Comparison of ENCODE assay signal across 22 cellular contexts in genomic region chr11:10558288-10558687, GRCh38. TPM values are rescaled to one million over a fixed set of nuclear protein-coding genes. Genes with fewer than 3 reads are reported as not detected.
DNase-seq lines count a peak whose midpoint lies in the region; ATAC-seq, FAIRE-seq and TF ChIP-seq lines count a peak whose summit lies in the region.
"Had no signal": no experiment of that assay in that cellular context is flagged by ENCODE, and none has a peak within 500 bp of the region (broad histone marks: within the 10 kb centered on the region; RNA-seq: fewer than 3 reads in every experiment).

No MANE protein-coding gene starts in this region.

- H3K27me3 ChIP-seq in A673 (replicated peaks; ENCODE audit: insufficient read depth, low read depth, low read length, poor library complexity), result no peaks in the 10 kb centered on the region
- H3K27me3 ChIP-seq in hepatocyte, result no peaks in the 10 kb centered on the region
- no peaks in the 10 kb centered on the region for H3K27me3 ChIP-seq in liver (ENCODE audit: control insufficient read depth in 4 of 4, insufficient read depth in 4 of 4, low read length in 3 of 4)
- no peaks in the 10 kb centered on the region for H3K27me3 ChIP-seq in small intestine (ENCODE audit: control insufficient read depth in 2 of 2, insufficient read depth in 2 of 2, low read length in 2 of 2)
- no peaks in the 10 kb centered on the region for H3K27me3 ChIP-seq in brain microvascular endothelial cell (replicated peaks)

- H2AFZ ChIP-seq in hepatocyte, result peak overlapping the region; percentile 34

- CTCF ChIA-PET in A673 (lab: Charles Lee), result no interaction called here

- H3K4me2 ChIP-seq in hepatocyte, result peak overlapping the region; percentile 45

- H3K9me3 ChIP-seq in A673 (ENCODE audit: low read depth, low read length, poor library complexity, severe bottlenecking) (peaks cover under 1% of the 10 kb centered on the region), hepatocyte (ENCODE audit: low read depth) (no peaks in the 10 kb centered on the region), liver (ENCODE audit: control insufficient read depth in 4 of 4, low read length in 3 of 4) (no peaks in the 10 kb centered on the region), small intestine (ENCODE audit: control insufficient read depth, low read depth) (no peaks in the 10 kb centered on the region)
- H3K9me3 ChIP-seq: HAP-1 had no signal

- H3K4me1 ChIP-seq in A673 (ENCODE audit: insufficient read depth, low read length, poor library complexity, severe bottlenecking), result peaks cover 41% of the 10 kb centered on the region
- H3K4me1 ChIP-seq in hepatocyte (ENCODE audit: insufficient read depth), result peaks cover 10% of the 10 kb centered on the region
- peaks cover 0 to 5% (median 0%) of the 10 kb centered on the region in 4 donors for H3K4me1 ChIP-seq in liver (ENCODE audit: control insufficient read depth in 4 of 4, insufficient read depth in 4 of 4, low read length in 3 of 4)
- H3K4me1 ChIP-seq in small intestine (ENCODE audit: control insufficient read depth in 2 of 2, insufficient read depth in 1 of 2, low read depth in 1 of 2, low read length in 1 of 2), result peaks cover 5 to 7% of the 10 kb centered on the region in 2 donors
- H3K4me1 ChIP-seq: HAP-1 had no signal

- H3K4me3 ChIP-seq in A673 (ENCODE audit: low read depth, low read length, poor library complexity, severe bottlenecking) (no peak overlapping the region), hepatocyte (no peak overlapping the region), liver (ENCODE audit: low read depth in 1 of 3, low read length in 3 of 3) (no peak overlapping the region), small intestine (ENCODE audit: low read depth in 1 of 2, low read length in 2 of 2) (no peak overlapping the region), brain microvascular endothelial cell (ENCODE audit: low read depth, low read length) (no peak overlapping the region)
- H3K4me3 ChIP-seq: HAP-1 had no signal

- no peak for TF ChIP-seq RAD21 in liver (IDR thresholded peaks at IDR 0.05)

- no peak overlapping the region for H3K9ac ChIP-seq in liver (ENCODE audit: low read depth in 1 of 2, low read length in 2 of 2)

- no peaks in the 10 kb centered on the region for H3K36me3 ChIP-seq in A673 (ENCODE audit: insufficient read depth, low read length, poor library complexity, severe bottlenecking)
- H3K36me3 ChIP-seq in hepatocyte (replicated peaks; ENCODE audit: insufficient read depth, low read depth), result no peaks in the 10 kb centered on the region
- peaks cover 0 to 4% (median 1%) of the 10 kb centered on the region in 4 donors for H3K36me3 ChIP-seq in liver (ENCODE audit: control insufficient read depth in 4 of 4, insufficient read depth in 3 of 4, low read depth in 1 of 4, low read length in 3 of 4)
- no peaks in the 10 kb centered on the region for H3K36me3 ChIP-seq in small intestine (ENCODE audit: control insufficient read depth in 2 of 2, insufficient read depth in 2 of 2, low read length in 2 of 2)
- no peaks in the 10 kb centered on the region for H3K36me3 ChIP-seq in brain microvascular endothelial cell (replicated peaks)
- H3K36me3 ChIP-seq: HAP-1 had no signal

- no TSS peak for BruUV-seq in A673 (replicated peaks; lab: Mats Ljungman, UMichigan)

- in situ Hi-C loops in brain microvascular endothelial cell (cut with HindIII; ENCODE audit: low pct_ligation_motif_present, low sequenced_read_pairs), result no loop called here

- 61% methylated on average over 3 of the region's 3 CpGs for WGBS in hepatocyte (ENCODE audit: low lambda C conversion rate, missing lambda C conversion rate)
- 56% methylated on average over 3 of the region's 3 CpGs for WGBS in liver
- WGBS in small intestine, 3 donors, result 60 to 68% (median 66%) methylated on average over 3 of the region's 3 CpGs

- ATAC-seq in GM18505 (IDR thresholded peaks at IDR 0.05; ENCODE audit: unreplicated experiment), result no peak

- DNase-seq in A673 (ENCODE audit: low spot score) (no peak), hepatocyte (ENCODE audit: low spot score) (no peak), small intestine (peak; percentile 17), brain microvascular endothelial cell (no peak), AG08396 (ENCODE audit: low spot score) (no peak)
- DNase-seq: ACHN; C1 segment of cervical spinal cord; Calu3; CD4-positive, alpha-beta memory T cell; COR-L47; DMS153; DND-41; GOT3; HFFc6 had no signal

- intact Hi-C loops in A673 (cut with micrococcal nuclease; ENCODE audit: unreplicated experiment), result loop anchor here (5.0 kb wide), 1 partner anchor 151 kb away; no protein-coding TSS in a partner anchor

- POLR2A ChIA-PET in A673 (lab: Charles Lee; ENCODE audit: low non-redundant PET), result no interaction called here

- H3K27ac ChIP-seq in A673 (ENCODE audit: low read depth, low read length, poor library complexity, severe bottlenecking) (peak overlapping the region; percentile 100), hepatocyte (peak overlapping the region; percentile 90), liver (ENCODE audit: low read depth in 1 of 2, low read length in 2 of 2) (no peak overlapping the region), small intestine (ENCODE audit: low read depth in 1 of 2, low read length in 1 of 2) (no peak overlapping the region), brain microvascular endothelial cell (no peak overlapping the region)
- H3K27ac ChIP-seq: 22Rv1 had no signal

- no peak for TF ChIP-seq CTCF in A673 (conservative IDR thresholded peaks at IDR 0.05; ENCODE audit: low read depth, low read length)
- TF ChIP-seq CTCF in hepatocyte (IDR thresholded peaks at IDR 0.05; ENCODE audit: poor library complexity), result no peak
- no peak for TF ChIP-seq CTCF in liver (IDR thresholded peaks at IDR 0.05; ENCODE audit: low read depth, low read length, missing input control)
- no peak for TF ChIP-seq CTCF in brain microvascular endothelial cell (IDR thresholded peaks at IDR 0.05; ENCODE audit: low read depth, low read length, missing control alignments)

- no peaks in the 10 kb centered on the region for H3K9me2 ChIP-seq in hepatocyte (replicated peaks; ENCODE audit: insufficient read depth)

- TF ChIP-seq POLR2A in GM18505 (IDR thresholded peaks at IDR 0.05; ENCODE audit: borderline replicate concordance, extremely low read depth, insufficient read depth, insufficient read length), result no peak

- no peaks in the 10 kb centered on the region for H4K20me1 ChIP-seq in hepatocyte (ENCODE audit: insufficient read depth, poor library complexity, severe bottlenecking)

- no peak for FAIRE-seq in small intestine (lab: Jason Lieb, UNC)
- FAIRE-seq: A204.1, G401.6, GM12892, H54 had no signal

- H3K79me2 ChIP-seq in hepatocyte, result no peaks in the 10 kb centered on the region

TF ChIP-seq in liver, 16 proteins besides CTCF, POLR2A, EP300 and RAD21:
- no peak for TF ChIP-seq ATF3 (IDR thresholded peaks at IDR 0.05)
- peak; percentile 19 to 31 for TF ChIP-seq HNF4A (conservative IDR thresholded peaks at IDR 0.05)

RNA-seq across cellular contexts. Expression of gene LYVE1, which starts 10.2 kb away (rescaled TPM):
- total RNA-seq in A673 (2021) (0.11 and 0.15 TPM in 2 replicates), hepatocyte (4.5 and 9.1 TPM in 2 replicates), liver (10 to 100 TPM; 22.6 to 34.1 TPM)
- polyA plus RNA-seq in hepatocyte (2.9 and 4.3 TPM in 2 replicates), liver (10 to 100 TPM; 11.3 to 46.7 TPM), small intestine (100 to 1,000 TPM in 1 of 3 donors, 1 to 10 TPM in 2; 1.1 to 119 (median 5.7) TPM)
- total RNA-seq: Calu3; CD4-positive, alpha-beta memory T cell had no signal
- polyA plus RNA-seq: CD4-positive, alpha-beta memory T cell had no signal

RNA-seq across cellular contexts. Expression of gene RNF141, which starts 17.3 kb away (rescaled TPM):
- total RNA-seq in A673 (2021) (36.4 and 48.4 TPM in 2 replicates), hepatocyte (31.1 and 32.9 TPM in 2 replicates), liver (10 to 100 TPM; 14.3 to 14.6 TPM)
- polyA plus RNA-seq in hepatocyte (20.7 and 21.2 TPM in 2 replicates), liver (10 to 100 TPM in 1 of 2 donors, 1 to 10 TPM in 1; 6.9 to 11.7 TPM), small intestine (10 to 100 TPM; 13.2 to 20.8 (median 19.2) TPM)

Comparison
In these comparisons a context has a peak if more than half of its experiments do, and no peak if none do; other contexts are left out.
1. H3K27ac ChIP-seq: peak in A673 (single experiment) and hepatocyte (single experiment); none in liver (0 of 2), small intestine (0 of 2) and brain microvascular endothelial cell (single experiment).